Comparison of ENCODE assay signal across 27 cellular contexts in genomic region chr4:139009702-139010101, GRCh38.
"Had no signal": no experiment of that assay in that cellular context is flagged by ENCODE, and none has a peak within 500 bp of the region (broad histone marks: within the 10 kb centered on the region; RNA-seq: fewer than 3 reads in every experiment).

No MANE protein-coding gene starts in this region.

- H3K36me3 Mint-ChIP-seq: natural killer cell had no signal

- H3K27me3 Mint-ChIP-seq: dendritic cell treated with granulocyte-macrophage colony-stimulating factor and Interleukin-4, amounts not matched to agents 40 ng/mL and 50 ng/mL, for 4 days had no signal

- ATAC-seq: heart right ventricle, left cardiac atrium, lower lobe of right lung, natural killer cell, pancreas, sciatic nerve had no signal

- H3K27ac ChIP-seq: esophagus squamous epithelium, heart right ventricle, left ventricle myocardium inferior, lower lobe of right lung, neutrophil, pancreas, stomach, testis, tibial nerve, upper lobe of left lung had no signal

- H3K9me3 Mint-ChIP-seq: natural killer cell, neural crest cell had no signal

- H3K4me3 Mint-ChIP-seq: dendritic cell treated with granulocyte-macrophage colony-stimulating factor and Interleukin-4, amounts not matched to agents 40 ng/mL and 50 ng/mL, for 4 days; endodermal cell; natural killer cell; neural crest cell had no signal

- H3K36me3 ChIP-seq: esophagus squamous epithelium, heart right ventricle, left ventricle myocardium inferior, lower lobe of right lung, neutrophil, pancreas, stomach, tibial nerve, upper lobe of left lung had no signal

- H3K9me3 ChIP-seq: esophagus squamous epithelium, lower lobe of right lung, neutrophil, pancreas, testis had no signal

- DNase-seq: cerebellar nuclear complex; effector CD8-positive, alpha-beta T cell; endodermal cell; esophagus squamous epithelium; foreskin melanocyte; glutamatergic neuron; heart right ventricle; hippocampal formation; left cardiac atrium; left ventricle myocardium inferior; lower lobe of right lung; natural killer cell; pancreas; stimulated activated CD4-positive, alpha-beta T cell treated with anti-CD3 and anti-CD28 coated beads, Interleukin-12 subunit alpha, Interleukin-12 subunit beta, amount 100 ng/mL, for 4 hours; stimulated activated CD4-positive, alpha-beta T cell treated with anti-CD3 and anti-CD28 coated beads, Interleukin-1b, Interleukin-23, amount 100 ng/mL, for 48 hours; stimulated activated CD4-positive, alpha-beta T cell treated with anti-CD3 and anti-CD28 coated beads, Interleukin-4, amount 100 ng/mL, for 1 hour; stimulated activated CD8-positive, alpha-beta memory T cell treated with anti-CD3 and anti-CD28 coated beads, Interleukin-4, amount 100 ng/mL, for 48 hours; stimulated activated naive CD4-positive, alpha-beta T cell; stomach; testis; upper lobe of left lung had no signal

- H3K27ac Mint-ChIP-seq: dendritic cell treated with granulocyte-macrophage colony-stimulating factor and Interleukin-4, amounts not matched to agents 40 ng/mL and 50 ng/mL, for 4 days; endodermal cell; natural killer cell had no signal

- H3K27me3 ChIP-seq: esophagus squamous epithelium, heart right ventricle, neutrophil, pancreas, stomach, testis, tibial nerve, upper lobe of left lung had no signal

- H3K4me3 ChIP-seq: esophagus squamous epithelium, heart right ventricle, left ventricle myocardium inferior, lower lobe of right lung, pancreas, smooth muscle cell, stomach, testis, tibial nerve, upper lobe of left lung had no signal
